Comparison of ENCODE assay signal across 8 cellular contexts in the genomic region with DNA sequence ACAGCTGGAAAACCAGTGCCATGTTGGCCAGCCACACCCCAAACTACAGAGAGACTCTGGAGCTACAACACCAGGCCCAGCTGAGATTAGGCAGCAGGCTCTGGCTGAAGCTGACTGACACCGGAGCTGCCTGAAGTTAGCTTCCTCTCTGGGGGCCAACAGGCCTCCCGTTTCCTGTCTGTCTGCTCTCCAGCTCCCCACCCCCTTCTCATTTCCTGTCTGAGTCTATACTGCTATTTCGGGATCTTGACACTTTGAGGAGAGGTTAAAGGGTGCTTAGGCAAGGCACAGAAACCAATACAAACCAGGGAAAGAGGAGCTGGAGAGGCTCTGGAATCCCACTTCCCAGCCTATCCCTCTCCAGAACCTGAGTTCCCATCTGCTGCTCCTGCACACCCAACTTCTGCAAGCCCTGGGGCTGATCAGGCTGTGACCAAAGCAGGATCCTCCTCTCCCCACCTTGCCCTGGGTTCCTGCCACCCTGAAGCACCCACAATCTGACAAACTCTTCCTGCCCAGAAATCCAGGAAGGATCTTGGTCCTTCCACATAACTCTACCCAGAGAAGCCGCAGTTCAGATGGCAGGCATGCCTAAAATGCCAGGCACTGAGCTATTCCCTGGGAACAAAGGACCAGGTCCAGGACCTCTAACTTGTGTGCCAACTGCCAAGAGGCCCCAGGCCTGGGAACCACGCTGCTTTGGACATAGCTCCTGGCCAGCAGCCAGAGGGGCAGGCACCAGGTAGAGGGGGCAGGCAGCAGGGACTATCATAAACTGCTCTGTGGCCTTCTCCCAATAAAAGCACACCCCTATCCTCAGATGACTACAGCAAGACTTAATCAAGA. TPM values are rescaled to one million over a fixed set of nuclear protein-coding genes. Genes with fewer than 3 reads are reported as not detected.
A peak's percentile ranks its signal among the peaks of the same experiment; 100 is the strongest.
DNase-seq lines count a peak whose midpoint lies in the region; ATAC-seq and TF ChIP-seq lines count a peak whose summit lies in the region.

No MANE protein-coding gene starts in this region.

- peak overlapping the region; percentile 62 for H3K27ac ChIP-seq in CD8-positive, alpha-beta memory T cell (ENCODE audit: low read depth, low read length)
- H3K27ac ChIP-seq in lower lobe of right lung, result peak overlapping the region; percentile 85

- no peaks in the 10 kb centered on the region for H3K9me3 ChIP-seq in CD8-positive, alpha-beta memory T cell (ENCODE audit: low read length)
- H3K9me3 ChIP-seq in lower lobe of right lung, result no peaks in the 10 kb centered on the region

- H3K4me3 Mint-ChIP-seq in CD8-positive, alpha-beta memory T cell, result peak overlapping the region; percentile 18 to 92 (median 81)
- no peak overlapping the region for H3K4me3 Mint-ChIP-seq in WTC11
- peak overlapping the region; percentile 62 for H3K4me3 Mint-ChIP-seq in central memory CD8-positive, alpha-beta T cell

- H3K4me1 ChIP-seq in CD8-positive, alpha-beta memory T cell (ENCODE audit: insufficient read depth, low read length), result peaks cover 62% of the 10 kb centered on the region
- H3K4me1 ChIP-seq in lower lobe of right lung, result peaks cover 53% of the 10 kb centered on the region

- H3K36me3 Mint-ChIP-seq in CD8-positive, alpha-beta memory T cell, result peaks cover 7 to 29% (median 9%) of the 10 kb centered on the region in 3 donors
- H3K36me3 Mint-ChIP-seq in WTC11, result peaks cover 15% of the 10 kb centered on the region
- H3K36me3 Mint-ChIP-seq in central memory CD8-positive, alpha-beta T cell (ENCODE audit: insufficient read depth), result peaks cover 3% of the 10 kb centered on the region

- H3K9me3 Mint-ChIP-seq in CD8-positive, alpha-beta memory T cell, result no peaks in the 10 kb centered on the region
- no peaks in the 10 kb centered on the region for H3K9me3 Mint-ChIP-seq in WTC11
- H3K9me3 Mint-ChIP-seq in central memory CD8-positive, alpha-beta T cell, result no peaks in the 10 kb centered on the region

- H3K27me3 Mint-ChIP-seq in CD8-positive, alpha-beta memory T cell, result no peaks in the 10 kb centered on the region
- no peaks in the 10 kb centered on the region for H3K27me3 Mint-ChIP-seq in WTC11 (ENCODE audit: low read depth)
- no peaks in the 10 kb centered on the region for H3K27me3 Mint-ChIP-seq in central memory CD8-positive, alpha-beta T cell

- intact Hi-C loops in lower lobe of right lung (cut with DNase I), result no loop called here

- CTCF ChIA-PET in CD8-positive, alpha-beta memory T cell (lab: Charles Lee), result interaction anchor here (0.9 to 14.4 kb wide), 9 partner anchors 8 to 296 kb away, joined by 3 to 120 read pairs (median 3); a partner anchor contains a TSS
- CTCF ChIA-PET in WTC11 (lab: Charles Lee), result interaction anchor here (0.5 to 2.2 kb wide), 14 partner anchors 8 to 862 kb away, joined by 3 to 19 read pairs (median 5); a partner anchor contains a TSS

- ATAC-seq in GM21423 (IDR thresholded peaks at IDR 0.05; ENCODE audit: unreplicated experiment) (peak; percentile 57), WTC11 (peak; percentile 94), lower lobe of right lung (peak; percentile 89 to 90)
- ATAC-seq in central memory CD8-positive, alpha-beta T cell (replicated peaks; ENCODE audit: extremely low read depth, poor library complexity, severe bottlenecking), result peak; percentile 100

- H3K36me3 ChIP-seq in CD8-positive, alpha-beta memory T cell (ENCODE audit: insufficient read depth, low read length), result peaks cover 4% of the 10 kb centered on the region
- H3K36me3 ChIP-seq in lower lobe of right lung, result peaks cover 14% of the 10 kb centered on the region

- peak; percentile 67 to 88 (median 77) for DNase-seq in CD8-positive, alpha-beta memory T cell
- peak; percentile 96 for DNase-seq in Jurkat, Clone E6-1 (ENCODE audit: low read depth, low spot score)
- DNase-seq in WTC11 (ENCODE audit: low spot score) (peak; percentile 40), lower lobe of right lung (peak; percentile 75), NCI-H1694 (lab: John Stamatoyannopoulos, UW) (no peak)
- DNase-seq in central memory CD8-positive, alpha-beta T cell (ENCODE audit: low spot score in 2 of 2), result peak; percentile 38 to 80
- DNase-seq in stimulated activated CD8-positive, alpha-beta memory T cell treated with anti-CD3 and anti-CD28 coated beads, Interleukin-15, amount 100 ng/mL, for 1 hour (ENCODE audit: low read depth), result peak; percentile 48

- H3K4me1 Mint-ChIP-seq in CD8-positive, alpha-beta memory T cell, result peaks cover 60 to 83% (median 73%) of the 10 kb centered on the region in 3 donors
- H3K4me1 Mint-ChIP-seq in WTC11, result peaks cover 23% of the 10 kb centered on the region
- H3K4me1 Mint-ChIP-seq in central memory CD8-positive, alpha-beta T cell, result peaks cover 69% of the 10 kb centered on the region

- TF ChIP-seq CTCF in WTC11 (IDR thresholded peaks at IDR 0.05), result no peak
- TF ChIP-seq CTCF in lower lobe of right lung (IDR thresholded peaks at IDR 0.05), result no peak

- POLR2A ChIA-PET in CD8-positive, alpha-beta memory T cell (lab: Charles Lee), result interaction anchor here (0.6 to 2.1 kb wide), 7 partner anchors 8 to 136 kb away, joined by 3 to 8 read pairs (median 7); a partner anchor contains a TSS
- POLR2A ChIA-PET in WTC11 (lab: Charles Lee), result interaction anchor here (0.7 to 1.4 kb wide), 6 partner anchors 22 to 78 kb away, joined by 3 to 6 read pairs (median 4); a partner anchor contains a TSS

- no peaks in the 10 kb centered on the region for H3K27me3 ChIP-seq in CD8-positive, alpha-beta memory T cell (ENCODE audit: insufficient read depth, low read length, poor library complexity, severe bottlenecking)
- H3K27me3 ChIP-seq in lower lobe of right lung (ENCODE audit: low read depth), result no peaks in the 10 kb centered on the region

- H3K4me3 ChIP-seq in CD8-positive, alpha-beta memory T cell (ENCODE audit: low read length), result peak overlapping the region; percentile 46
- peak overlapping the region; percentile 45 for H3K4me3 ChIP-seq in Jurkat, Clone E6-1 (ENCODE audit: low read length)
- H3K4me3 ChIP-seq in lower lobe of right lung, result no peak overlapping the region

- peak overlapping the region; percentile 96 to 100 (median 98) for H3K27ac Mint-ChIP-seq in CD8-positive, alpha-beta memory T cell
- H3K27ac Mint-ChIP-seq in WTC11, result peak overlapping the region; percentile 95
- peak overlapping the region; percentile 97 for H3K27ac Mint-ChIP-seq in central memory CD8-positive, alpha-beta T cell (ENCODE audit: low read depth)

TF ChIP-seq in WTC11, 78 proteins besides CTCF, POLR2A, EP300 and RAD21 (continues in another document):
- TF ChIP-seq TEAD1 (CRISPR knock-in tag; IDR thresholded peaks at IDR 0.05) (0 out of 2 replicates have a peak, but pooled peaks have one; percentile 28), SMAD4 (CRISPR knock-in tag; IDR thresholded peaks at IDR 0.05) (0 out of 2 replicates have a peak, but pooled peaks have one; percentile 16), TCF7 (CRISPR knock-in tag; IDR thresholded peaks at IDR 0.05; ENCODE audit: low read depth) (no peak)
- TF ChIP-seq, protein P1, sequence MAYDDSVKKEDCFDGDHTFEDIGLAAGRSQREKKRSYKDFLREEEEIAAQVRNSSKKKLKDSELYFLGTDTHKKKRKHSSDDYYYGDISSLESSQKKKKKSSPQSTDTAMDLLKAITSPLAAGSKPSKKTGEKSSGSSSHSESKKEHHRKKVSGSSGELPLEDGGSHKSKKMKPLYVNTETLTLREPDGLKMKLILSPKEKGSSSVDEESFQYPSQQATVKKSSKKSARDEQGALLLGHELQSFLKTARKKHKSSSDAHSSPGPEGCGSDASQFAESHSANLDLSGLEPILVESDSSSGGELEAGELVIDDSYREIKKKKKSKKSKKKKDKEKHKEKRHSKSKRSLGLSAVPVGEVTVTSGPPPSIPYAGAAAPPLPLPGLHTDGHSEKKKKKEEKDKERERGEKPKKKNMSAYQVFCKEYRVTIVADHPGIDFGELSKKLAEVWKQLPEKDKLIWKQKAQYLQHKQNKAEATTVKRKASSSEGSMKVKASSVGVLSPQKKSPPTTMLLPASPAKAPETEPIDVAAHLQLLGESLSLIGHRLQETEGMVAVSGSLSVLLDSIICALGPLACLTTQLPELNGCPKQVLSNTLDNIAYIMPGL (CRISPR knock-in tag; IDR thresholded peaks at IDR 0.05), result no peak
- TF ChIP-seq, protein P2, sequence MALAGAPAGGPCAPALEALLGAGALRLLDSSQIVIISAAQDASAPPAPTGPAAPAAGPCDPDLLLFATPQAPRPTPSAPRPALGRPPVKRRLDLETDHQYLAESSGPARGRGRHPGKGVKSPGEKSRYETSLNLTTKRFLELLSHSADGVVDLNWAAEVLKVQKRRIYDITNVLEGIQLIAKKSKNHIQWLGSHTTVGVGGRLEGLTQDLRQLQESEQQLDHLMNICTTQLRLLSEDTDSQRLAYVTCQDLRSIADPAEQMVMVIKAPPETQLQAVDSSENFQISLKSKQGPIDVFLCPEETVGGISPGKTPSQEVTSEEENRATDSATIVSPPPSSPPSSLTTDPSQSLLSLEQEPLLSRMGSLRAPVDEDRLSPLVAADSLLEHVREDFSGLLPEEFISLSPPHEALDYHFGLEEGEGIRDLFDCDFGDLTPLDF (CRISPR knock-in tag; IDR thresholded peaks at IDR 0.05), result no peak

RNA-seq across cellular contexts. Expression of a gene that starts 39.9 kb away (rescaled TPM):
- 1 to 10 TPM; 9.0 to 9.9 TPM for total RNA-seq in CD8-positive, alpha-beta memory T cell
- polyA plus RNA-seq in CD8-positive, alpha-beta memory T cell, result 2.0 TPM
- 9.0 TPM for polyA plus RNA-seq in Jurkat, Clone E6-1 (2012; ENCODE audit: insufficient read depth, insufficient read length)
- total RNA-seq in WTC11 (2021) (38.0 to 46.0 TPM (median 40.5 TPM) in 3 replicates), lower lobe of right lung (19.3 TPM)

RNA-seq across cellular contexts. Expression of a gene that starts 44.0 kb away (rescaled TPM):
- total RNA-seq in CD8-positive, alpha-beta memory T cell, result 10 to 100 TPM; 35.8 to 36.7 TPM
- 6.3 TPM for polyA plus RNA-seq in CD8-positive, alpha-beta memory T cell
- 15.7 TPM for polyA plus RNA-seq in Jurkat, Clone E6-1 (2012; ENCODE audit: insufficient read depth, insufficient read length)
- total RNA-seq in WTC11 (2021) (15.2 to 19.3 TPM (median 15.6 TPM) in 3 replicates), lower lobe of right lung (36.1 TPM)

RNA-seq across cellular contexts. Expression of a gene that starts 57.8 kb away (rescaled TPM):
- under 1 TPM; 0.11 to 0.15 TPM for total RNA-seq in CD8-positive, alpha-beta memory T cell
- polyA plus RNA-seq in CD8-positive, alpha-beta memory T cell, result not detected
- not detected for polyA plus RNA-seq in Jurkat, Clone E6-1 (2012; ENCODE audit: insufficient read depth, insufficient read length)
- total RNA-seq in WTC11 (2021) (0.16 to 0.39 TPM (median 0.21 TPM) in 3 replicates), lower lobe of right lung (0.65 TPM)
